ENCODE assay signal across 14 cellular contexts in the genomic region with DNA sequence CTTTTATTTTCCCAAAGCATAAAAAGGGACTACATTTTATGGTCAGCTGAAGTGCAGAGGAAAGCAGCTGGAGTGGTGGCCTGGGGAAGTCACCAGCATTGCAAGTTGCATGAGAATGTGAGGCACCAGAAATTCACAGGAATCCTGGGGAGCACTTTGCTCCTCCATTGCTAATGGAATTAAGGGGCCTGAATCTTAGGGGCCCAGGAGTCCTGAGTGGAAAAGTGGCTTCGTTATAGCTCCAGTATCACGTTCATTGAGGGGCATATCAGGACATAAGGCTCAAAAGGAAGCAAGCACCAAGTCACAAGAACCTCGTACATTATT. TPM values are rescaled to one million over a fixed set of nuclear protein-coding genes. Genes with fewer than 3 reads are reported as not detected.
"Had no signal": no experiment of that assay in that cellular context is flagged by ENCODE, and none has a peak within 500 bp of the region (broad histone marks: within the 10 kb centered on the region; RNA-seq: fewer than 3 reads in every experiment).

No MANE protein-coding gene starts in this region.

- H3K27me3 ChIP-seq: dorsolateral prefrontal cortex, neutrophil, tibial nerve, uterus had no signal

- H3K9me3 ChIP-seq: neutrophil, tibial nerve, uterus had no signal

- H3K27ac ChIP-seq: dorsolateral prefrontal cortex, neutrophil had no signal

- DNase-seq: activated B cell treated with CpG ODN at 0.5 μM for 24 hours; activated CD4-positive, alpha-beta T cell treated with anti-CD3 and anti-CD28 coated beads for 48 hours; activated CD8-positive, alpha-beta memory T cell treated with anti-CD3 and anti-CD28 coated beads, Interleukin-2, amount 50 U/mL, for 48 hours; activated naive CD8-positive, alpha-beta T cell treated with anti-CD3 and anti-CD28 coated beads, Interleukin-2, amount 10 ng/mL, durations not matched to agents 7 days and 5 days; dorsolateral prefrontal cortex; erythroblast; islet precursor cell; naive thymus-derived CD8-positive, alpha-beta T cell; stimulated activated CD4-positive, alpha-beta T cell treated with anti-CD3 and anti-CD28 coated beads, Interleukin-2, amount 100 ng/mL, for 48 hours; uterus had no signal

- H3K36me3 ChIP-seq: neutrophil, tibial nerve, uterus had no signal

- H3K4me1 ChIP-seq: uterus had no signal

- H3K4me3 ChIP-seq: dorsolateral prefrontal cortex, lung, tibial nerve, uterus had no signal

- ATAC-seq: naive thymus-derived CD8-positive, alpha-beta T cell; stimulated activated memory B cell treated with anti-CD40 and anti-IgM and Interleukin-4, amounts not matched to agents 10 μg/mL and 1 μg/mL and 100 μg/mL, for 72 hours had no signal

RNA-seq across cellular contexts. Expression of a gene that starts 53.0 kb away (rescaled TPM):
- total RNA-seq: activated naive CD8-positive, alpha-beta T cell treated with anti-CD3 and anti-CD28 coated beads, Interleukin-2, amount 10 ng/mL, durations not matched to agents 7 days and 5 days had no signal
- polyA plus RNA-seq: naive thymus-derived CD8-positive, alpha-beta T cell had no signal
